1 cellular context compared by ENCODE assay signal in genomic region chr22:37427128-37427710, GRCh38.
TF ChIP-seq lines count a peak whose summit lies in the region.

A gene with protein sequence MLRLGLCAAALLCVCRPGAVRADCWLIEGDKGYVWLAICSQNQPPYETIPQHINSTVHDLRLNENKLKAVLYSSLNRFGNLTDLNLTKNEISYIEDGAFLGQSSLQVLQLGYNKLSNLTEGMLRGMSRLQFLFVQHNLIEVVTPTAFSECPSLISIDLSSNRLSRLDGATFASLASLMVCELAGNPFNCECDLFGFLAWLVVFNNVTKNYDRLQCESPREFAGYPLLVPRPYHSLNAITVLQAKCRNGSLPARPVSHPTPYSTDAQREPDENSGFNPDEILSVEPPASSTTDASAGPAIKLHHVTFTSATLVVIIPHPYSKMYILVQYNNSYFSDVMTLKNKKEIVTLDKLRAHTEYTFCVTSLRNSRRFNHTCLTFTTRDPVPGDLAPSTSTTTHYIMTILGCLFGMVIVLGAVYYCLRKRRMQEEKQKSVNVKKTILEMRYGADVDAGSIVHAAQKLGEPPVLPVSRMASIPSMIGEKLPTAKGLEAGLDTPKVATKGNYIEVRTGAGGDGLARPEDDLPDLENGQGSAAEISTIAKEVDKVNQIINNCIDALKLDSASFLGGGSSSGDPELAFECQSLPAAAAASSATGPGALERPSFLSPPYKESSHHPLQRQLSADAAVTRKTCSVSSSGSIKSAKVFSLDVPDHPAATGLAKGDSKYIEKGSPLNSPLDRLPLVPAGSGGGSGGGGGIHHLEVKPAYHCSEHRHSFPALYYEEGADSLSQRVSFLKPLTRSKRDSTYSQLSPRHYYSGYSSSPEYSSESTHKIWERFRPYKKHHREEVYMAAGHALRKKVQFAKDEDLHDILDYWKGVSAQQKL (minus strand): TSS chr22:37427479. CDS start chr22:37375534, 51,945 bp downstream.

TF ChIP-seq in HEK293, 187 proteins besides CTCF, POLR2A, EP300 and RAD21 (continued from another document):
- TF ChIP-seq ZNF660 (tag by site-specific recombination; IDR thresholded peaks at IDR 0.05) (no peak), KLF1 (tag by site-specific recombination; IDR thresholded peaks at IDR 0.05) (no peak), ZBTB8A (tag by site-specific recombination; IDR thresholded peaks at IDR 0.05) (no peak), PRDM6 (tag by site-specific recombination; IDR thresholded peaks at IDR 0.05) (no peak), KLF10 (tag by site-specific recombination; IDR thresholded peaks at IDR 0.05) (no peak), BCL11A (tag by site-specific recombination; IDR thresholded peaks at IDR 0.05; ENCODE audit: low read depth) (no peak)
TF ChIP-seq in HEK293: peak in this region for 19.
